Comparison of ENCODE assay signal across 21 cellular contexts in the genomic region with DNA sequence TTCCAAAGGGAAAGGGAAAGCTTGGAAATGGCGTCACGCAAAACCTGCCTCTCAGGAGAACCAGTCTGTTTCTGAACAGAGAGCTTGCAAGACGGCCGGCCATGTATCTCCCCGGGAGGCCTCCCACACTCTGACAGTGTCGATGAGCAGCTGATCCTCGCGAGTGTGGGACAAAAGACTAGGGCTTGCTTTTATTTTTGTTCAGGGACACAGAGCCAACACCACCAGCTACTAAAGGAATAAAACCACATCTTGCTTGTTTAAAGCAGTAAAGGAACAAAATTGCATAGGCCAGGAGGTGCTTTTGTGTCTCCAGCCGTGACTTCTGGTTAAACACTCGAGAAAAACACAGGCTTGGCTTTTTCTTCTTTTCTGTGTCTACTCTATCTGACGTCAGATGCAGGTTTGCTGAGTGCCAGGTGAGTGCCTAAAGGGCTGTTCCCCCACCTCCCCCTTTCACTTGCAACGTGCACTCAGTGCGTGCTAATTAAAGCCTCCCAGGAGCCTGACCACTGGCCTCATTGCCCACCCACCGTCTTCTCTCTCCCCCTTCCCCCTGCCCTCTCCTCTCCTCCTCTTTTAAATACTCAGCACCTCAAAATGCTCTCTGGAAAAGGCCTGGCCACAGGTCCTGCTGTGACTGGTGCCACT. TPM values are rescaled to one million over a fixed set of nuclear protein-coding genes. Genes with fewer than 3 reads are reported as not detected.
A peak's percentile ranks its signal among the peaks of the same experiment; 100 is the strongest.
DNase-seq lines count a peak whose midpoint lies in the region; ATAC-seq and TF ChIP-seq lines count a peak whose summit lies in the region.
"Had no signal": no experiment of that assay in that cellular context is flagged by ENCODE, and none has a peak within 500 bp of the region (broad histone marks: within the 10 kb centered on the region; RNA-seq: fewer than 3 reads in every experiment).

No MANE protein-coding gene starts in this region.

- no peak for DNase-seq in breast epithelium (ENCODE audit: low spot score in 2 of 2)
- no peak for DNase-seq in MCF 10A (ENCODE audit: unreplicated experiment)
- DNase-seq in NCI-H748 (lab: John Stamatoyannopoulos, UW; ENCODE audit: unreplicated experiment), result peak; percentile 91
- peak in 1 of 2 donors; percentile 41 for DNase-seq in left lung
- DNase-seq in upper lobe of left lung, result peak in 1 of 2 donors; percentile 50
- DNase-seq in effector CD4-positive, alpha-beta T cell, result no peak
- DNase-seq in caudate nucleus (lab: John Stamatoyannopoulos, UW), result no peak
- DNase-seq: activated naive CD8-positive, alpha-beta T cell treated with anti-CD3 and anti-CD28 coated beads, Interleukin-2, amount 10 ng/mL, durations not matched to agents 7 days and 5 days; activated T-cell treated with anti-CD3 and anti-CD28 coated beads for 4 hours; Calu3; esophagus squamous epithelium; HCEC 1CT; hippocampal formation; Karpas-422; NCI-H446 had no signal

- no peaks in the 10 kb centered on the region for H3K36me3 ChIP-seq in breast epithelium
- H3K36me3 ChIP-seq in left lung, result no peaks in the 10 kb centered on the region
- no peaks in the 10 kb centered on the region for H3K36me3 ChIP-seq in upper lobe of left lung
- H3K36me3 ChIP-seq: esophagus squamous epithelium had no signal

- peaks cover 22% of the 10 kb centered on the region for H3K27me3 Mint-ChIP-seq in MCF 10A (ENCODE audit: insufficient read depth, unreplicated experiment)

- H3K4me3 ChIP-seq in breast epithelium (peak overlapping the region in 2 of 3 donors; percentile 33 to 59), left lung (no peak overlapping the region), upper lobe of left lung (no peak overlapping the region)
- H3K4me3 ChIP-seq: A549, coronary artery, esophagus squamous epithelium had no signal

- H3K4me1 ChIP-seq in breast epithelium (peaks cover 0 to 6% of the 10 kb centered on the region in 2 donors), left lung (no peaks in the 10 kb centered on the region), upper lobe of left lung (peaks cover 0 to 24% (median 9%) of the 10 kb centered on the region in 4 donors)
- H3K4me1 ChIP-seq: A549 had no signal

- H3K4me1 Mint-ChIP-seq in MCF 10A (ENCODE audit: insufficient read depth, unreplicated experiment), result no peaks in the 10 kb centered on the region

- H3K9me3 ChIP-seq in breast epithelium, result peaks cover 9 to 16% of the 10 kb centered on the region in 2 donors
- H3K9me3 ChIP-seq in left lung, result peaks cover 0 to 17% of the 10 kb centered on the region in 2 donors
- peaks cover 0 to 15% (median 10%) of the 10 kb centered on the region in 4 donors for H3K9me3 ChIP-seq in upper lobe of left lung

- POLR2A ChIA-PET in MCF 10A (lab: Yijun Ruan, JAX), result interaction anchor here (1.0 kb wide), 1 partner anchor 85 kb away, joined by 3 read pairs; no protein-coding TSS in a partner anchor

- CTCF ChIA-PET in MCF 10A (lab: Yijun Ruan, JAX), result interaction anchor here (0.6 to 0.8 kb wide), 2 partner anchors 245 to 305 kb away, joined by 3 to 4 read pairs; a partner anchor contains a TSS

- H3K9me3 Mint-ChIP-seq in MCF 10A (ENCODE audit: unreplicated experiment), result peaks cover 21% of the 10 kb centered on the region

- no peaks in the 10 kb centered on the region for H3K27me3 ChIP-seq in breast epithelium
- peaks cover 0 to 43% of the 10 kb centered on the region in 2 donors for H3K27me3 ChIP-seq in left lung
- no peaks in the 10 kb centered on the region for H3K27me3 ChIP-seq in upper lobe of left lung

- no peak overlapping the region for H3K27ac Mint-ChIP-seq in MCF 10A (ENCODE audit: low read depth, unreplicated experiment)
- H3K27ac Mint-ChIP-seq: activated naive CD8-positive, alpha-beta T cell treated with anti-CD3 and anti-CD28 coated beads, Interleukin-2, amount 10 ng/mL, durations not matched to agents 7 days and 5 days had no signal

- TF ChIP-seq CTCF in breast epithelium (IDR thresholded peaks at IDR 0.05), result no peak
- TF ChIP-seq CTCF in MCF 10A (IDR thresholded peaks at IDR 0.05; ENCODE audit: unreplicated experiment), result no peak
- no peak for TF ChIP-seq CTCF in left lung (IDR thresholded peaks at IDR 0.05)
- no peak for TF ChIP-seq CTCF in upper lobe of left lung (IDR thresholded peaks at IDR 0.05)

- BruUV-seq in MCF 10A (replicated peaks; lab: Mats Ljungman, UMichigan), result no TSS peak

- WGBS in upper lobe of left lung, 2 donors, result 52 to 58% methylated on average over 14 of the region's 14 CpGs

- intact Hi-C loops in breast epithelium (cut with DNase I; ENCODE audit: low total_unique reads) (no loop called here), MCF 10A (cut with micrococcal nuclease) (no loop called here), left lung (cut with DNase I) (loop anchor here in 1 of 2 donors (5.0 kb wide), 1 partner anchor 80 kb away; no protein-coding TSS in a partner anchor)

- H3K27ac ChIP-seq in breast epithelium (peak overlapping the region; percentile 66 to 87), left lung (peak overlapping the region in 1 of 2 donors; percentile 42), upper lobe of left lung (peak overlapping the region; percentile 35 to 78 (median 57)), caudate nucleus (ENCODE audit: low read depth, low read length) (no peak overlapping the region)
- H3K27ac ChIP-seq: A549 had no signal

- TF ChIP-seq POLR2A in breast epithelium (IDR thresholded peaks at IDR 0.05) (no peak), upper lobe of left lung (IDR thresholded peaks at IDR 0.05) (no peak)

- ATAC-seq in left lung (peak; percentile 78), upper lobe of left lung (ENCODE audit: low FRiP score in 2 of 2) (no peak), GM18511 (IDR thresholded peaks at IDR 0.05; ENCODE audit: unreplicated experiment) (no peak)
- ATAC-seq: A549, Panc1 had no signal

- no peak overlapping the region for H3K4me3 Mint-ChIP-seq in MCF 10A (ENCODE audit: unreplicated experiment)
- H3K4me3 Mint-ChIP-seq: activated naive CD8-positive, alpha-beta T cell treated with anti-CD3 and anti-CD28 coated beads, Interleukin-2, amount 10 ng/mL, durations not matched to agents 7 days and 5 days had no signal

- TF ChIP-seq EP300 in upper lobe of left lung (IDR thresholded peaks at IDR 0.05), result no peak

- no peaks in the 10 kb centered on the region for H3K36me3 Mint-ChIP-seq in MCF 10A (ENCODE audit: insufficient read depth, unreplicated experiment)

RNA-seq across cellular contexts. Expression of a gene that starts 41.7 kb away (rescaled TPM):
- total RNA-seq in breast epithelium (1 to 10 TPM; 1.6 to 6.4 (median 2.0) TPM), MCF 10A (2022) (not detected in 2 replicates), left lung (1 to 10 TPM; 2.4 to 5.7 TPM), upper lobe of left lung (10 to 100 TPM in 1 of 6 donors, 1 to 10 TPM in 5; 3.1 to 11.5 (median 4.6) TPM)

RNA-seq across cellular contexts. Expression of a gene that starts 43.0 kb away (rescaled TPM):
- not detected for total RNA-seq in breast epithelium
- not detected in 2 replicates for total RNA-seq in MCF 10A (2022)
- total RNA-seq in left lung, result not detected
- total RNA-seq in upper lobe of left lung, result not detected
- total RNA-seq: activated naive CD8-positive, alpha-beta T cell treated with anti-CD3 and anti-CD28 coated beads, Interleukin-2, amount 10 ng/mL, durations not matched to agents 7 days and 5 days; Calu3; esophagus squamous epithelium; liver; T-helper 1 cell treated with Interleukin-12 subunit alpha and Interleukin-12 subunit beta and Interleukin-4 antibody, amounts not matched to agents 30 ng/mL and 1 ng/mL, for 36 hours had no signal

RNA-seq across cellular contexts. Expression of a gene that starts 54.3 kb away (rescaled TPM):
- total RNA-seq in breast epithelium (not detected), MCF 10A (2022) (not detected in 2 replicates), left lung (under 1 TPM in 1 of 2 donors, not detected in 1; 0.24 TPM), upper lobe of left lung (not detected)
- total RNA-seq: activated naive CD8-positive, alpha-beta T cell treated with anti-CD3 and anti-CD28 coated beads, Interleukin-2, amount 10 ng/mL, durations not matched to agents 7 days and 5 days; Calu3; esophagus squamous epithelium; liver; T-helper 1 cell treated with Interleukin-12 subunit alpha and Interleukin-12 subunit beta and Interleukin-4 antibody, amounts not matched to agents 30 ng/mL and 1 ng/mL, for 36 hours had no signal

Comparison
In these comparisons a context has a peak if more than half of its experiments do, and no peak if none do; other contexts are left out.
1. H3K4me3 ChIP-seq: peak in breast epithelium (2 of 3); none in left lung (0 of 2) and upper lobe of left lung (0 of 4).